Comparison of ENCODE assay signal across 1 cellular context in genomic region chr7:142443614-142444013, GRCh38.
TF ChIP-seq lines count a peak whose summit lies in the region.

No MANE protein-coding gene starts in this region.

TF ChIP-seq in HepG2, 621 proteins besides CTCF, POLR2A, EP300 and RAD21 (continued from another document):
- TF ChIP-seq RNF2 (conservative IDR thresholded peaks at IDR 0.05; ENCODE audit: low read depth) (no peak), DNMT1 (CRISPR knock-in tag; IDR thresholded peaks at IDR 0.05) (no peak), KDM5A (IDR thresholded peaks at IDR 0.05; ENCODE audit: borderline replicate concordance, low read length) (no peak), IRX3 (CRISPR knock-in tag; IDR thresholded peaks at IDR 0.05; ENCODE audit: borderline replicate concordance, low read depth) (no peak), TFDP2 (CRISPR knock-in tag; IDR thresholded peaks at IDR 0.05) (no peak), ZNF577 (CRISPR knock-in tag; IDR thresholded peaks at IDR 0.05; ENCODE audit: borderline replicate concordance, low read depth) (no peak), YEATS4 (CRISPR knock-in tag; IDR thresholded peaks at IDR 0.05; ENCODE audit: borderline replicate concordance) (no peak)
TF ChIP-seq in HepG2: peak in this region for 0.
